14 cellular contexts compared by ENCODE assay signal in the genomic region with DNA sequence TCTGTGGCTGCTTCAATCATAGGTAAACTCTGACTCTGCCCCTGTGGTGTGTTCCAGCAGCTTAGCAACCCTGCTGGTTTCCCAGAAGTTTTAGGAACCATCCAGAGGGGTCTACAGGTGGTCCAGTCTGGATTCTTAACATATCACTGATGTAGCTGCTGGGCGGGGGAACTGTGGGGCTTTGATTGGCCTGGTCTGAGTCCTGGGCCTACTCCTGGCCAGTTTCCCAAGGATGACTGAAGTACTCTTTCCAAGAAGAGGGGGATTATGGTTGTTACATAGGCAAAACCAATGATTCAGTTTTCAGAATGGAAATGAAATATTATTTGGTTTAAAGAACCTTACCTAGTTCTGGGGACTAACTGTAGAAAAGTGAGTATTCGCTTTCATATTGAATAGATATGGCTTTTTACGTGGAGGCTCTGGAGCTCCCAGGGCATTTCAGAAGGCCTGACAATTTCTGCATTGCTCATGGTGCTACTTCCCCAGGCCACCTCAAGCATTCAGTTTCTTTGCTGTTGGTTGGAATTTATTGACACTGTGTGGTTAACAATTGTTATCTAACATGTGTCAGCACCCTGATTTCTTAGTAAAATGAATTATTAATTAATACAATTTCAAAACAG. TPM values are rescaled to one million over a fixed set of nuclear protein-coding genes. Genes with fewer than 3 reads are reported as not detected.
A peak's percentile ranks its signal among the peaks of the same experiment; 100 is the strongest.
DNase-seq lines count a peak whose midpoint lies in the region; ATAC-seq, FAIRE-seq and TF ChIP-seq lines count a peak whose summit lies in the region.
"Had no signal": no experiment of that assay in that cellular context is flagged by ENCODE, and none has a peak within 500 bp of the region (broad histone marks: within the 10 kb centered on the region; RNA-seq: fewer than 3 reads in every experiment).

No MANE protein-coding gene starts in this region.

- peaks cover 52% of the 10 kb centered on the region for H3K79me2 ChIP-seq in PC-3 (ENCODE audit: low read length)

- no peaks in the 10 kb centered on the region for H3K4me1 Mint-ChIP-seq in Caco-2 (ENCODE audit: low read depth, unreplicated experiment)
- peaks cover 20% of the 10 kb centered on the region for H3K4me1 Mint-ChIP-seq in stimulated activated effector memory CD8-positive, alpha-beta T cell treated with anti-CD3 and anti-CD28 coated beads, Interleukin-12 subunit alpha, Interleukin-12 subunit beta, amount 100 ng/mL, for 72 hours

- CTCF ChIA-PET in Caco-2 (lab: Charles Lee), result no interaction called here
- CTCF ChIA-PET in PC-3 (lab: Charles Lee), result interaction anchor here (0.6 kb wide), 2 partner anchors 34 to 71 kb away, joined by 5 read pairs; no protein-coding TSS in a partner anchor

- no peak overlapping the region for H3K4me3 Mint-ChIP-seq in Caco-2 (ENCODE audit: unreplicated experiment)
- no peak overlapping the region for H3K4me3 Mint-ChIP-seq in stimulated activated effector memory CD8-positive, alpha-beta T cell treated with anti-CD3 and anti-CD28 coated beads, Interleukin-12 subunit alpha, Interleukin-12 subunit beta, amount 100 ng/mL, for 72 hours
- H3K4me3 Mint-ChIP-seq: CD8-positive, alpha-beta T cell had no signal

- H3K9ac ChIP-seq in PC-3 (ENCODE audit: low read length), result no peak overlapping the region

- peak overlapping the region in 3 of 4 donors; percentile 16 to 42 (median 35) for H3K27ac ChIP-seq in esophagus squamous epithelium
- no peak overlapping the region for H3K27ac ChIP-seq in PC-3 (ENCODE audit: low read length)
- H3K27ac ChIP-seq: RWPE1, SJCRH30 had no signal

- H3F3A ChIP-seq in PC-3 (ENCODE audit: low read length, unreplicated experiment), result no peaks in the 10 kb centered on the region

- 90 to 93% methylated on average over 3 of the region's 3 CpGs for WGBS in esophagus squamous epithelium, 2 donors

- peaks cover 34% of the 10 kb centered on the region for H3K36me3 Mint-ChIP-seq in Caco-2 (ENCODE audit: insufficient read depth, unreplicated experiment)
- H3K36me3 Mint-ChIP-seq in stimulated activated effector memory CD8-positive, alpha-beta T cell treated with anti-CD3 and anti-CD28 coated beads, Interleukin-12 subunit alpha, Interleukin-12 subunit beta, amount 100 ng/mL, for 72 hours, result no peaks in the 10 kb centered on the region
- H3K36me3 Mint-ChIP-seq: CD8-positive, alpha-beta T cell had no signal

- TF ChIP-seq POLR2A in esophagus squamous epithelium (IDR thresholded peaks at IDR 0.05), result no peak

- FAIRE-seq in HTR-8/SVneo (lab: Jason Lieb, UNC), result peak; percentile 48

- peaks cover 7% of the 10 kb centered on the region; the same call in 1 of the 2 replicates for H4K20me1 ChIP-seq in PC-3 (ENCODE audit: low read length)

- H3K27ac Mint-ChIP-seq in Caco-2 (ENCODE audit: unreplicated experiment), result peak overlapping the region; percentile 49
- H3K27ac Mint-ChIP-seq in stimulated activated effector memory CD8-positive, alpha-beta T cell treated with anti-CD3 and anti-CD28 coated beads, Interleukin-12 subunit alpha, Interleukin-12 subunit beta, amount 100 ng/mL, for 72 hours, result peak overlapping the region; percentile 60
- H3K27ac Mint-ChIP-seq: CD8-positive, alpha-beta T cell had no signal

- POLR2A ChIA-PET in Caco-2 (lab: Charles Lee), result interaction anchor here (0.6 kb wide), 1 partner anchor 1635 kb away, joined by 8 read pairs; no protein-coding TSS in a partner anchor
- POLR2A ChIA-PET in PC-3 (lab: Charles Lee; ENCODE audit: unreplicated experiment), result no interaction called here

- no peaks in the 10 kb centered on the region for H3K27me3 Mint-ChIP-seq in Caco-2 (ENCODE audit: insufficient read depth, unreplicated experiment)

- H3K27me3 ChIP-seq in Caco-2 (replicated peaks; ENCODE audit: control insufficient read depth, insufficient read depth, low read length) (no peaks in the 10 kb centered on the region), esophagus squamous epithelium (no peaks in the 10 kb centered on the region), PC-3 (ENCODE audit: low read length) (no peaks in the 10 kb centered on the region)
- H3K27me3 ChIP-seq: SJCRH30 had no signal

- no peaks in the 10 kb centered on the region for H3K36me3 ChIP-seq in Caco-2 (ENCODE audit: control insufficient read depth, insufficient read depth, low read length)
- H3K36me3 ChIP-seq in esophagus squamous epithelium, result peaks cover 0 to 59% (median 8%) of the 10 kb centered on the region in 3 donors
- no peaks in the 10 kb centered on the region; the same call in 1 of the 2 replicates for H3K36me3 ChIP-seq in PC-3 (ENCODE audit: low read depth, low read length)

- no peaks in the 10 kb centered on the region for H3K9me3 Mint-ChIP-seq in Caco-2 (ENCODE audit: unreplicated experiment)
- no peaks in the 10 kb centered on the region for H3K9me3 Mint-ChIP-seq in stimulated activated effector memory CD8-positive, alpha-beta T cell treated with anti-CD3 and anti-CD28 coated beads, Interleukin-12 subunit alpha, Interleukin-12 subunit beta, amount 100 ng/mL, for 72 hours
- H3K9me3 Mint-ChIP-seq: CD8-positive, alpha-beta T cell had no signal

- H3K4me3 ChIP-seq in Caco-2 (ENCODE audit: low read depth, low read length) (no peak overlapping the region), esophagus squamous epithelium (no peak overlapping the region), PC-3 (ENCODE audit: low read length) (no peak overlapping the region)
- H3K4me3 ChIP-seq: SJCRH30 had no signal

- ATAC-seq in stimulated activated effector memory CD8-positive, alpha-beta T cell treated with anti-CD3 and anti-CD28 coated beads, Interleukin-12 subunit alpha, Interleukin-12 subunit beta, amount 100 ng/mL, for 72 hours, result peak; percentile 86
- no peak for ATAC-seq in PC-3
- ATAC-seq: CD8-positive, alpha-beta T cell; HCT116 had no signal

- no TSS peak for BruUV-seq in Caco-2 (replicated peaks; lab: Mats Ljungman, UMichigan)
- no TSS peak for BruUV-seq in PC-3 (replicated peaks; lab: Mats Ljungman, UMichigan)

- DNase-seq in Caco-2 (no peak), HTR-8/SVneo (ENCODE audit: insufficient read length, low spot score) (no peak), esophagus squamous epithelium (lab: John Stamatoyannopoulos, UW) (no peak), SKM-1 treated with dmso at 0.1 percent for 144 hours (lab: John Stamatoyannopoulos, UW; ENCODE audit: unreplicated experiment) (no peak), EL (no peak), PC-3 (no peak)
- DNase-seq in stimulated activated effector memory CD8-positive, alpha-beta T cell treated with anti-CD3 and anti-CD28 coated beads, Interleukin-12 subunit alpha, Interleukin-12 subunit beta, amount 100 ng/mL, for 72 hours (ENCODE audit: low spot score in 2 of 2), result no peak
- DNase-seq: CD8-positive, alpha-beta T cell; NCI-H345; NCI-H526 treated with DMSO at 0.1 percent for 48 hours; OCI-M1; SJCRH30 had no signal

- intact Hi-C loops in Caco-2 (cut with micrococcal nuclease; ENCODE audit: unreplicated experiment) (no loop called here), esophagus squamous epithelium (cut with DNase I) (no loop called here), PC-3 (cut with micrococcal nuclease) (no loop called here)

- H3K4me1 ChIP-seq in Caco-2 (no peaks in the 10 kb centered on the region), esophagus squamous epithelium (peaks cover 12 to 72% (median 35%) of the 10 kb centered on the region in 3 donors), PC-3 (ENCODE audit: insufficient read depth, low read length) (no peaks in the 10 kb centered on the region)
- H3K4me1 ChIP-seq: SJCRH30 had no signal

- H2AFZ ChIP-seq in PC-3 (ENCODE audit: low read length), result no peak overlapping the region

- H3K9me2 ChIP-seq in PC-3 (replicated peaks; ENCODE audit: low read length), result no peaks in the 10 kb centered on the region

- H3K9me3 ChIP-seq in Caco-2, result no peaks in the 10 kb centered on the region
- H3K9me3 ChIP-seq in esophagus squamous epithelium, result no peaks in the 10 kb centered on the region
- H3K9me3 ChIP-seq in PC-3 (ENCODE audit: low read length), result no peaks in the 10 kb centered on the region
- H3K9me3 ChIP-seq: SJCRH30 had no signal

- H3K4me2 ChIP-seq in PC-3 (ENCODE audit: low read length), result no peak overlapping the region

- TF ChIP-seq CTCF in Caco-2 (IDR thresholded peaks at IDR 0.05; ENCODE audit: insufficient read depth in 1 of 2, low read depth in 1 of 2, low read length in 1 of 2, severe bottlenecking in 1 of 2, unreplicated experiment in 1 of 2) (no peak), esophagus squamous epithelium (IDR thresholded peaks at IDR 0.05) (no peak), PC-3 (conservative IDR thresholded peaks at IDR 0.05; ENCODE audit: low read depth, low read length) (no peak)

RNA-seq across cellular contexts. Expression of a gene that starts 38.4 kb away (rescaled TPM):
- total RNA-seq in Caco-2 (2022) (32.8 and 35.6 TPM in 2 replicates), esophagus squamous epithelium (10 to 100 TPM; 24.2 to 61.4 (median 56.1) TPM), PC-3 (2014; rRNA removed) (46.4 and 50.6 TPM in 2 replicates)
